In genomic region chr9:37377688-37378612, GRCh38 we compare ENCODE assay signal across 19 cellular contexts. TPM values are rescaled to one million over a fixed set of nuclear protein-coding genes. Genes with fewer than 3 reads are reported as not detected.
DNase-seq lines count a peak whose midpoint lies in the region; ATAC-seq, FAIRE-seq and TF ChIP-seq lines count a peak whose summit lies in the region.
"Had no signal": no experiment of that assay in that cellular context is flagged by ENCODE, and none has a peak within 500 bp of the region (broad histone marks: within the 10 kb centered on the region; RNA-seq: fewer than 3 reads in every experiment).

No MANE protein-coding gene starts in this region.

- POLR2A ChIA-PET in K562 (lab: Yijun Ruan, JAX) = interaction anchor here (0.5 to 1.9 kb wide), 3 partner anchors 9 to 13 kb away, joined by 3 to 8 read pairs (median 3); no protein-coding TSS in a partner anchor

- peaks cover 8% of the 10 kb centered on the region for H3K9me3 ChIP-seq in K562 (replicated peaks; ENCODE audit: control insufficient read depth, insufficient read depth, low read depth, low read length)
- H3K9me3 ChIP-seq: heart left ventricle, prostate gland, transverse colon had no signal

- H3K4me1 ChIP-seq in K562 (replicated peaks in 1 of 2; ENCODE audit: control insufficient read depth in 2 of 2, insufficient read depth in 2 of 2, low read length in 2 of 2) = peaks cover 5 to 8% of the 10 kb centered on the region in 2 experiments; a peak in 3 of 5 replicates
- H3K4me1 ChIP-seq: heart left ventricle, prostate gland, transverse colon had no signal

- intact Hi-C loops in K562 (cut with micrococcal nuclease) = no loop called here

- in situ Hi-C loops in K562 (cut with MboI) = no loop called here

- H2AFZ ChIP-seq in K562 (ENCODE audit: low read depth, low read length) = peak overlapping the region; percentile 27

- peaks cover 3% of the 10 kb centered on the region for H3K9me1 ChIP-seq in K562 (ENCODE audit: control insufficient read depth, insufficient read depth, low read length)

- BruUV-seq in K562 (replicated peaks; lab: Mats Ljungman, UMichigan) = no TSS peak

- H3K27me3 ChIP-seq in K562 (ENCODE audit: control insufficient read depth in 2 of 2, insufficient read depth in 2 of 2, low read length in 2 of 2) = peaks cover 6 to 23% of the 10 kb centered on the region in 2 experiments; a peak in 3 of 5 replicates
- H3K27me3 ChIP-seq: transverse colon had no signal

- WGBS in K562 (ENCODE audit: insufficient coverage, low coverage, missing lambda C conversion rate) = 13% methylated on average over 12 of the region's 13 CpGs

- no peak for FAIRE-seq in K562 (lab: Jason Lieb, UNC)

- no peak overlapping the region for H3K27ac ChIP-seq in K562 (ENCODE audit: extremely low read depth, low read depth, low read length)
- H3K27ac ChIP-seq: heart left ventricle, prostate gland, transverse colon had no signal

- H3K4me3 ChIP-seq in GM12864 (ENCODE audit: low read depth, low read length) (peak overlapping the region; percentile 42), K562 (no peak overlapping the region)
- H3K4me3 ChIP-seq: heart left ventricle, prostate gland, transverse colon had no signal

- TF ChIP-seq POLR2A in GM18505 (IDR thresholded peaks at IDR 0.05; ENCODE audit: borderline replicate concordance, extremely low read depth, insufficient read depth, insufficient read length) (peak; percentile 47), K562 (conservative IDR thresholded peaks at IDR 0.05) (no peak)

- no peaks in the 10 kb centered on the region for H3K36me3 ChIP-seq in K562 (ENCODE audit: control insufficient read depth, insufficient read depth, low read length)
- H3K36me3 ChIP-seq: heart left ventricle, prostate gland, transverse colon had no signal

- CTCF ChIA-PET in K562 (lab: Yijun Ruan, JAX; ENCODE audit: low intra/inter-chr PET ratio) = no interaction called here

- no peaks in the 10 kb centered on the region for H4K20me1 ChIP-seq in K562 (replicated peaks; ENCODE audit: control insufficient read depth, insufficient read depth, low read length)

- TF ChIP-seq CTCF in GM12864 (IDR thresholded peaks at IDR 0.05; ENCODE audit: low read depth, low read length, missing control alignments) = no peak
- no peak for TF ChIP-seq CTCF in K562 (IDR thresholded peaks at IDR 0.05 in 2 of 3, conservative IDR thresholded peaks at IDR 0.05 in 1 of 3; ENCODE audit: insufficient read depth in 2 of 3, low read depth in 1 of 3, low read length in 3 of 3)

- TF ChIP-seq RAD21 in K562 (CRISPR knock-in tag; conservative IDR thresholded peaks at IDR 0.05 in 1 of 2, IDR thresholded peaks at IDR 0.05 in 1 of 2) = no peak

- no peak for ATAC-seq in GM18505 (IDR thresholded peaks at IDR 0.05; ENCODE audit: unreplicated experiment)
- peak; percentile 42 for ATAC-seq in HG02840 (IDR thresholded peaks at IDR 0.05; ENCODE audit: low FRiP score, unreplicated experiment)
- 0 out of 3 replicates have a peak, but pooled peaks have one; percentile 34 for ATAC-seq in K562
- no peak for ATAC-seq in HG03469 (IDR thresholded peaks at IDR 0.05; ENCODE audit: unreplicated experiment)
- ATAC-seq in HG02588 (IDR thresholded peaks at IDR 0.05; ENCODE audit: unreplicated experiment) = no peak
- ATAC-seq: heart left ventricle, left lobe of liver had no signal

- no peaks in the 10 kb centered on the region for H3K79me2 ChIP-seq in K562 (ENCODE audit: control insufficient read depth, insufficient read depth, low read length)

- H3K4me2 ChIP-seq in K562 (ENCODE audit: insufficient read depth, low read length) = no peak overlapping the region

- no peak overlapping the region for H3K9ac ChIP-seq in K562 (ENCODE audit: insufficient read depth in 1 of 2, low read depth in 2 of 2, low read length in 2 of 2)

- no peak for TF ChIP-seq EP300 in K562 (IDR thresholded peaks at IDR 0.05; ENCODE audit: low read length)

- no peak for DNase-seq in GM12864 (ENCODE audit: low read depth)
- DNase-seq in K562 (ENCODE audit: extremely low read depth in 1 of 4, low spot score in 3 of 4) = no peak
- DNase-seq in UCSD-AML1 (lab: John Stamatoyannopoulos, UW; ENCODE audit: unreplicated experiment) = no peak
- DNase-seq: activated CD4-positive, alpha-beta T cell treated with anti-CD3 and anti-CD28 coated beads for 48 hours; activated gamma-delta T cell treated with Interleukin-2 at 50 U/mL for 16 hours; amniotic stem cell; DMS79 treated with DMSO at 0.1 percent for 48 hours; H7; heart left ventricle; NCI-H1417; NCI-H526; stimulated activated naive CD4-positive, alpha-beta T cell treated with Interleukin-2 at 50 U/mL for 16 hours; transverse colon had no signal

TF ChIP-seq in K562, 482 proteins besides CTCF, POLR2A, EP300 and RAD21:
- TF ChIP-seq PML (IDR thresholded peaks at IDR 0.05; ENCODE audit: low read length) (no peak), ZNF121 (CRISPR knock-in tag; conservative IDR thresholded peaks at IDR 0.05) (peak; percentile 93), RBM25 (IDR thresholded peaks at IDR 0.05; ENCODE audit: low read depth, low read length, severe bottlenecking) (peak; percentile 64), STAT5A (IDR thresholded peaks at IDR 0.05; ENCODE audit: borderline replicate concordance, low read length) (no peak), CC2D1A (IDR thresholded peaks at IDR 0.05) (no peak)

RNA-seq across cellular contexts. Expression of gene GRHPR, which starts 44.5 kb away (rescaled TPM):
- total RNA-seq in K562 (2011; cell fraction: chromatin; rRNA removed; ENCODE audit: low replicate concordance) = 153 and 249 TPM in 2 replicates
- 152 and 167 TPM in 2 replicates for total RNA-seq in K562 (2011; cell fraction: nucleolus; rRNA removed)
- 169 and 188 TPM in 2 replicates for total RNA-seq in K562 (2011; cell fraction: nucleoplasm; rRNA removed)
- total RNA-seq in K562 (2014; rRNA removed) = 142 and 188 TPM in 2 replicates
- total RNA-seq in K562 (2014; rRNA removed; fragmentation: Illumina TruSeq; extraction: Trizol) = 60.4 and 81.2 TPM in 2 replicates
- total RNA-seq in K562 (2015; rRNA removed; fragmentation: Illumina TruSeq; extraction: Trizol) = 124 and 128 TPM in 2 replicates
- 120 TPM in 2 replicates for total RNA-seq in K562 (2021)
- 140 and 170 TPM in 2 replicates for polyA plus RNA-seq in K562 (2011; rRNA removed)
- 244 and 362 TPM in 2 replicates for polyA plus RNA-seq in K562 (2011; cell fraction: cytosol; rRNA removed)
- 198 and 228 TPM in 2 replicates for polyA plus RNA-seq in K562 (2011; cell fraction: nucleus; rRNA removed)
- 125 and 212 TPM in 2 replicates for polyA plus RNA-seq in K562 (2012)
- polyA plus RNA-seq in K562 (2014; fragmentation: Illumina TruSeq; extraction: Trizol) = 108 and 122 TPM in 2 replicates
- polyA plus RNA-seq in K562 (2014; fragmentation: Nextera tagmentation; extraction: Ambion mirVana) = 10 to 100 TPM; 38.9 to 59.0 TPM
- polyA plus RNA-seq in K562 (2014; rRNA removed) = 144 and 164 TPM in 2 replicates
- 88.7 and 103 TPM in 2 replicates for polyA minus RNA-seq in K562 (2011; rRNA and poly(A)+ RNA removed)
- polyA minus RNA-seq in K562 (2011; cell fraction: cytosol; rRNA and poly(A)+ RNA removed) = 76.4 and 82.6 TPM in 2 replicates
- polyA minus RNA-seq in K562 (2011; cell fraction: nucleus; rRNA and poly(A)+ RNA removed) = 75.5 and 95.9 TPM in 2 replicates

Comparison
In these comparisons a context has a peak if more than half of its experiments do, and no peak if none do; other contexts are left out.
1. ATAC-seq: peak in HG02840 (single experiment) and K562 (single experiment); none in GM18505 (single experiment), HG03469 (single experiment) and HG02588 (single experiment).